Comparison of ENCODE assay signal across 8 cellular contexts in genomic region chr1:201877877-201878339, GRCh38.
DNase-seq lines count a peak whose midpoint lies in the region; ATAC-seq and FAIRE-seq lines count a peak whose summit lies in the region.

No MANE protein-coding gene starts in this region.

- ATAC-seq in GM18519 (IDR thresholded peaks at IDR 0.05; ENCODE audit: low FRiP score, unreplicated experiment), result no peak

- FAIRE-seq in TTC549 (lab: Jason Lieb, UNC), result peak; percentile 93

- peak; percentile 13 for DNase-seq in NCI-H146 (lab: John Stamatoyannopoulos, UW)
- no peak for DNase-seq in NCI-H146 treated with DMSO at 0.1 percent for 48 hours (lab: John Stamatoyannopoulos, UW; ENCODE audit: unreplicated experiment)
- peak; percentile 52 for DNase-seq in KBM-7
- DNase-seq in foreskin melanocyte, result peak; percentile 35
- peak; percentile 81 for DNase-seq in pons (ENCODE audit: low spot score)
- DNase-seq in stimulated activated naive CD4-positive, alpha-beta T cell treated with Interleukin-2 at 50 U/mL for 16 hours (lab: John Stamatoyannopoulos, UW), result no peak

- in situ Hi-C loops in KBM-7 (cut with MboI; ENCODE audit: low pct_unique_long_range_greater_than_20kb, low sequenced_read_pairs), result loop anchor here (25.0 kb wide), 1 partner anchor 234 kb away; the partner anchor contains the start of gene GPR37L1

Comparison
In these comparisons a context has a peak if more than half of its experiments do, and no peak if none do; other contexts are left out.
1. DNase-seq: peak in NCI-H146 (single experiment), KBM-7 (single experiment), foreskin melanocyte (single experiment) and pons (single experiment); none in NCI-H146 treated with DMSO at 0.1 percent for 48 hours (single experiment) and stimulated activated naive CD4-positive, alpha-beta T cell treated with Interleukin-2 at 50 U/mL for 16 hours (single experiment).